ENCODE assay signal across 7 cellular contexts in genomic region chr4:147843162-147843561, GRCh38.
DNase-seq lines count a peak whose midpoint lies in the region; ATAC-seq, FAIRE-seq and TF ChIP-seq lines count a peak whose summit lies in the region.

No MANE protein-coding gene starts in this region.

- peak; percentile 18 for TF ChIP-seq CTCF in GM12865 (IDR thresholded peaks at IDR 0.05; ENCODE audit: insufficient read depth, low read depth, low read length, missing control alignments)
- peak; percentile 28; the same call in 1 of the 2 replicates for TF ChIP-seq CTCF in HEK293 (tag by site-specific recombination; IDR thresholded peaks at IDR 0.05)
- peak; percentile 56 for TF ChIP-seq CTCF in WERI-Rb-1 (IDR thresholded peaks at IDR 0.05; ENCODE audit: low read depth, low read length)
- peak in 1 of 4 donors; percentile 10 for TF ChIP-seq CTCF in pancreas (IDR thresholded peaks at IDR 0.05)

- POLR2A ChIA-PET in HEK293 (lab: Yijun Ruan, JAX), result no interaction called here

- H3K27ac ChIP-seq in HEK293 (ENCODE audit: extremely low read depth, low read depth, low read length) (no peak overlapping the region), WERI-Rb-1 (no peak overlapping the region), pancreas (no peak overlapping the region)

- no peaks in the 10 kb centered on the region for H3K27me3 ChIP-seq in WERI-Rb-1 (ENCODE audit: insufficient read depth, low read depth, severe bottlenecking)
- no peaks in the 10 kb centered on the region for H3K27me3 ChIP-seq in pancreas

- H3K27me3 Mint-ChIP-seq in activated CD4-positive, alpha-beta T cell treated with anti-CD3 and anti-CD28 coated beads, Interleukin-2, amount 10 ng/mL, durations not matched to agents 24 days and 14 days, result peaks cover 10% of the 10 kb centered on the region

- ATAC-seq in pancreas, result peak; percentile 35 to 73 (median 48)

- 67 to 72% methylated on average over 5 of the region's 5 CpGs for WGBS in pancreas, 2 donors

- H3K4me1 Mint-ChIP-seq in activated CD4-positive, alpha-beta T cell treated with anti-CD3 and anti-CD28 coated beads, Interleukin-2, amount 10 ng/mL, durations not matched to agents 24 days and 14 days, result peaks cover 11% of the 10 kb centered on the region

- H3K9me3 ChIP-seq in HEK293 (ENCODE audit: control insufficient read depth, insufficient read depth, low read depth, low read length), result no peaks in the 10 kb centered on the region
- H3K9me3 ChIP-seq in WERI-Rb-1 (ENCODE audit: severe bottlenecking), result no peaks in the 10 kb centered on the region
- no peaks in the 10 kb centered on the region for H3K9me3 ChIP-seq in pancreas

- CTCF ChIA-PET in HEK293 (lab: Yijun Ruan, JAX), result interaction anchor here (0.6 to 1.8 kb wide), 12 partner anchors 11 to 253 kb away, joined by 3 to 9 read pairs (median 4); no protein-coding TSS in a partner anchor

- H3K9me3 Mint-ChIP-seq in activated CD4-positive, alpha-beta T cell treated with anti-CD3 and anti-CD28 coated beads, Interleukin-2, amount 10 ng/mL, durations not matched to agents 24 days and 14 days, result no peaks in the 10 kb centered on the region

- no peak for FAIRE-seq in pancreas (lab: Jason Lieb, UNC)

- DNase-seq in GM12865 (ENCODE audit: low read depth), result peak; percentile 54
- peak; percentile 47 for DNase-seq in WERI-Rb-1
- DNase-seq in pancreas, result no peak
- DNase-seq in activated effector memory CD4-positive, alpha-beta T cell treated with anti-CD3 and anti-CD28 coated beads, Interleukin-2, amount 50 U/mL, for 16 hours, result no peak
- DNase-seq in activated T-cell treated with anti-CD3 and anti-CD28 coated beads for 4 hours, result no peak
- no peak for DNase-seq in activated CD4-positive, alpha-beta T cell treated with anti-CD3 and anti-CD28 coated beads, Interleukin-2, amount 10 ng/mL, durations not matched to agents 24 days and 14 days

- H3K4me1 ChIP-seq in HEK293 (ENCODE audit: control insufficient read depth, insufficient read depth, low read length) (peaks cover 10% of the 10 kb centered on the region; the same call in 1 of the 2 replicates), pancreas (peaks cover 0 to 3% (median 0%) of the 10 kb centered on the region in 3 donors)

- H3K27ac Mint-ChIP-seq in activated CD4-positive, alpha-beta T cell treated with anti-CD3 and anti-CD28 coated beads, Interleukin-2, amount 10 ng/mL, durations not matched to agents 24 days and 14 days, result no peak overlapping the region

- H3K4me3 ChIP-seq in GM12865 (ENCODE audit: low read depth, low read length) (no peak overlapping the region), HEK293 (ENCODE audit: low read depth, low read length) (no peak overlapping the region), WERI-Rb-1 (ENCODE audit: low read depth, low read length) (no peak overlapping the region), pancreas (no peak overlapping the region)

- no peak overlapping the region for H3K4me3 Mint-ChIP-seq in activated CD4-positive, alpha-beta T cell treated with anti-CD3 and anti-CD28 coated beads, Interleukin-2, amount 10 ng/mL, durations not matched to agents 24 days and 14 days

- no peaks in the 10 kb centered on the region for H3K36me3 ChIP-seq in HEK293 (ENCODE audit: control insufficient read depth in 2 of 2, insufficient read depth in 1 of 2, low read length in 2 of 2)
- H3K36me3 ChIP-seq in WERI-Rb-1, result peaks cover 12% of the 10 kb centered on the region
- H3K36me3 ChIP-seq in pancreas, result no peaks in the 10 kb centered on the region

- no peaks in the 10 kb centered on the region for H3K36me3 Mint-ChIP-seq in activated CD4-positive, alpha-beta T cell treated with anti-CD3 and anti-CD28 coated beads, Interleukin-2, amount 10 ng/mL, durations not matched to agents 24 days and 14 days (ENCODE audit: low read depth)

- intact Hi-C loops in pancreas (cut with DNase I), result no loop called here
- intact Hi-C loops in activated CD4-positive, alpha-beta T cell treated with anti-CD3 and anti-CD28 coated beads, Interleukin-2, amount 10 ng/mL, durations not matched to agents 24 days and 14 days (cut with micrococcal nuclease), result no loop called here

TF ChIP-seq in HEK293, 187 proteins besides CTCF, POLR2A, EP300 and RAD21:
- TF ChIP-seq ZNF529 (tag by site-specific recombination; IDR thresholded peaks at IDR 0.05; ENCODE audit: insufficient replicate concordance), result no peak
- no peak for TF ChIP-seq FEZF1 (tag by site-specific recombination; IDR thresholded peaks at IDR 0.05)
- TF ChIP-seq SCRT2 (tag by site-specific recombination; IDR thresholded peaks at IDR 0.05), result no peak
- no peak for TF ChIP-seq ZNF10 (tag by site-specific recombination; IDR thresholded peaks at IDR 0.05)
- no peak for TF ChIP-seq ZFHX2 (tag by site-specific recombination; conservative IDR thresholded peaks at IDR 0.05)
- TF ChIP-seq REST (tag by site-specific recombination; IDR thresholded peaks at IDR 0.05), result no peak
- no peak for TF ChIP-seq ZNF133 (tag by site-specific recombination; IDR thresholded peaks at IDR 0.05)
- no peak for TF ChIP-seq ZNF184 (tag by site-specific recombination; IDR thresholded peaks at IDR 0.05)
- TF ChIP-seq MZF1 (tag by site-specific recombination; IDR thresholded peaks at IDR 0.05; ENCODE audit: borderline replicate concordance), result no peak
- no peak for TF ChIP-seq PRDM10 (tag by site-specific recombination; IDR thresholded peaks at IDR 0.05)
- TF ChIP-seq ZNF175 (tag by site-specific recombination; IDR thresholded peaks at IDR 0.05), result no peak

Comparison
In these comparisons a context has a peak if more than half of its experiments do, and no peak if none do; other contexts are left out.
1. DNase-seq: peak in GM12865 (single experiment) and WERI-Rb-1 (single experiment); none in pancreas (0 of 6), activated effector memory CD4-positive, alpha-beta T cell treated with anti-CD3 and anti-CD28 coated beads, Interleukin-2, amount 50 U/mL, for 16 hours (single experiment), activated T-cell treated with anti-CD3 and anti-CD28 coated beads for 4 hours (single experiment) and activated CD4-positive, alpha-beta T cell treated with anti-CD3 and anti-CD28 coated beads, Interleukin-2, amount 10 ng/mL, durations not matched to agents 24 days and 14 days (single experiment).